In genomic region chr6:1235825-1236224, GRCh38 we compare ENCODE assay signal across 30 cellular contexts.
"Had no signal": no experiment of that assay in that cellular context is flagged by ENCODE, and none has a peak within 500 bp of the region (broad histone marks: within the 10 kb centered on the region; RNA-seq: fewer than 3 reads in every experiment).

No MANE protein-coding gene starts in this region.

- H3K4me1 ChIP-seq: ascending aorta, breast epithelium, colonic mucosa, gastrocnemius medialis had no signal

- FAIRE-seq: endometrium, endothelial cell of umbilical vein had no signal

- H3K4me3 ChIP-seq: ascending aorta, breast epithelium, cardiac muscle cell, colonic mucosa, gastrocnemius medialis had no signal

- H3K27me3 ChIP-seq: ascending aorta, colonic mucosa, foreskin keratinocyte, gastrocnemius medialis had no signal

- H3K9me3 ChIP-seq: ascending aorta, breast epithelium, colonic mucosa, gastrocnemius medialis had no signal

- H3K36me3 ChIP-seq: ascending aorta, breast epithelium, cardiac muscle cell, colonic mucosa, gastrocnemius medialis, WERI-Rb-1 had no signal

- ATAC-seq: activated CD4-positive, CD25-positive, alpha-beta regulatory T cell treated with anti-CD3 and anti-CD28 coated beads, Interleukin-2, amount 50 U/mL, for 24 hours; activated CD8-positive, alpha-beta memory T cell treated with anti-CD3 and anti-CD28 coated beads, Interleukin-2, amount 10 ng/mL, durations not matched to agents 7 days and 5 days; activated CD8-positive, alpha-beta T cell treated with anti-CD3 and anti-CD28 coated beads, Interleukin-2, amount 10 ng/mL, durations not matched to agents 7 days and 5 days; activated naive CD4-positive, alpha-beta T cell treated with anti-CD3 and anti-CD28 coated beads, Interleukin-2, amount 50 U/mL, for 72 hours; foreskin keratinocyte; gastrocnemius medialis; T-helper 17 cell had no signal

- H3K27ac ChIP-seq: ascending aorta, breast epithelium, cardiac muscle cell, colonic mucosa, epithelial cell of prostate, foreskin keratinocyte, gastrocnemius medialis, WERI-Rb-1 had no signal

- DNase-seq: activated B cell treated with CpG ODN at 0.5 μM for 24 hours; activated CD4-positive, alpha-beta memory T cell treated with anti-CD3 and anti-CD28 coated beads for 36 hours; activated CD4-positive, alpha-beta T cell treated with anti-CD3 and anti-CD28 coated beads, Interleukin-2, amount 10 ng/mL, durations not matched to agents 24 days and 14 days; activated CD8-positive, alpha-beta memory T cell treated with anti-CD3 and anti-CD28 coated beads, Interleukin-2, amount 10 ng/mL, durations not matched to agents 7 days and 5 days; activated CD8-positive, alpha-beta memory T cell treated with anti-CD3 and anti-CD28 coated beads, Interleukin-2, amount 50 U/mL, for 4 hours; activated CD8-positive, alpha-beta T cell treated with anti-CD3 and anti-CD28 coated beads, Interleukin-2, amount 10 ng/mL, durations not matched to agents 7 days and 5 days; activated gamma-delta T cell; activated naive CD4-positive, alpha-beta T cell; activated naive CD4-positive, alpha-beta T cell treated with anti-CD3 and anti-CD28 coated beads, Interleukin-2, amount 10 ng/mL, durations not matched to agents 7 days and 5 days; activated naive CD8-positive, alpha-beta T cell treated with anti-CD3 and anti-CD28 coated beads, Interleukin-2, amount 10 ng/mL, durations not matched to agents 7 days and 5 days; activated T-cell treated with anti-CD3 and anti-CD28 coated beads, Interleukin-2, amount 50 U/mL, for 1 hour; activated T-cell treated with anti-CD3 and anti-CD28 coated beads, Interleukin-2, amount 50 U/mL, for 48 hours; central memory CD4-positive, alpha-beta T cell; cerebellar nuclear complex; colonic mucosa; effector CD8-positive, alpha-beta T cell; foreskin keratinocyte; gastrocnemius medialis; T-helper 1 cell; T-helper 17 cell; T1000; WERI-Rb-1 had no signal
